ENCODE assay signal across 8 cellular contexts in the genomic region with DNA sequence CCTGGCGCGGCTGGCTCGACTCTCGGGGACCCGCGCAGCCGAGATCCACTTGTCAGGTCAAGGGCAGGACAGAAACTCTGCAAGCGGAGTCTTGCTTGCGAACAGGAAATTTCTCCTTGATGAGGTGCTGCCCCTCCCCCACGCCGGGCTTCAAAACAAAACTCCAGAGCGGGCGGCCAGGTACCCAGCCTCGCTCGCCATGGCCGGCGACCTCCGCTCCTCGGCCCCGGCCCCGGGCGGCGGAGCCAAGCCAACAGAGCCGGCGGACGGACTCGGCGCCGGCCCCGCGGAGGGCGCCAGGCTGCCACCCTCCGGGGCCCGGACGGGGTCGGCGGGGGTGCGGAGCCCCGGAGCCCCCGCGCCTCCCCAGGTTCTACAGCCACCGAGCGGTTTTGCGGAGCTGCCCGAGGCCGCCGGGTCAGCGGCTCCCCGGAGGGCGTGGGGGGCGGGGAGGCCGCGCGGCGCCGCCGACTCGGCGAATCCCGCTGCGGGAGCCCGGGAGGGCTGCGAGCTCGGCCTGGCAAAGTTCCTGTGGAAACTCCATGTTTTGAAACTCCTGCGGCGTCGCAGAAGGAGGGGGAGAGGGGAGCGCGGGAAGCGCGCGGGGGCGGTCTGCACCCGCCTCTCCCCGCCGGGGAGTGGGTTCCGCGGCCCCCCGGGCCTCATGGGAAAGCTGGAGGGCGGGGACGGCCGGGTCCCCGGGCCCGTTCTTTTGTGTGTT. TPM values are rescaled to one million over a fixed set of nuclear protein-coding genes. Genes with fewer than 3 reads are reported as not detected.
DNase-seq lines count a peak whose midpoint lies in the region; ATAC-seq lines count a peak whose summit lies in the region.

No MANE protein-coding gene starts in this region.

- H3K36me3 ChIP-seq in adipocyte (ENCODE audit: control insufficient read depth, insufficient read depth, low read length, severe bottlenecking) (no peaks in the 10 kb centered on the region), iPS-18a (ENCODE audit: control insufficient read depth, low read depth, low read length) (no peaks in the 10 kb centered on the region), skeletal muscle satellite cell (ENCODE audit: insufficient read depth, low read length) (no peaks in the 10 kb centered on the region)

- peak overlapping the region; percentile 90 for H3K4me2 ChIP-seq in skeletal muscle satellite cell (ENCODE audit: low read length)

- ATAC-seq in HG03108 (IDR thresholded peaks at IDR 0.05; ENCODE audit: unreplicated experiment) (no peak), HG02571 (IDR thresholded peaks at IDR 0.05; ENCODE audit: unreplicated experiment) (no peak)

- H3K27me3 ChIP-seq in adipocyte (replicated peaks; ENCODE audit: control insufficient read depth, insufficient read depth, low read length) (peaks cover 5% of the 10 kb centered on the region), iPS-18a (ENCODE audit: control insufficient read depth, insufficient read depth, low read length) (peaks cover 68% of the 10 kb centered on the region), skeletal muscle satellite cell (ENCODE audit: control insufficient read depth, insufficient read depth, low read length) (peaks cover 17% of the 10 kb centered on the region)

- peak overlapping the region; percentile 74 for H3K9ac ChIP-seq in adipocyte (ENCODE audit: low read length)
- peak overlapping the region; percentile 50 for H3K9ac ChIP-seq in iPS-18a (ENCODE audit: low read length)
- peak overlapping the region; percentile 79 for H3K9ac ChIP-seq in skeletal muscle satellite cell (ENCODE audit: low read depth, low read length)

- H3K4me1 ChIP-seq in adipocyte (ENCODE audit: control insufficient read depth, insufficient read depth, low read length): peaks cover 24% of the 10 kb centered on the region
- peaks cover 12% of the 10 kb centered on the region for H3K4me1 ChIP-seq in iPS-18a (ENCODE audit: control insufficient read depth, low read depth, low read length)
- peaks cover 32% of the 10 kb centered on the region for H3K4me1 ChIP-seq in skeletal muscle satellite cell (ENCODE audit: control insufficient read depth, insufficient read depth, low read length)

- DNase-seq in NCI-H1105 (lab: John Stamatoyannopoulos, UW) (peak; percentile 65), NCI-H1105 treated with DMSO at 0.1 percent for 48 hours (lab: John Stamatoyannopoulos, UW) (no peak), M059J (ENCODE audit: low read depth) (peak; percentile 72), adipocyte (ENCODE audit: low read depth) (peak; percentile 76)

- H3K27ac ChIP-seq in iPS-18a (ENCODE audit: low read length): no peak overlapping the region

- H3K9me3 ChIP-seq in adipocyte (ENCODE audit: control insufficient read depth, low read length) (no peaks in the 10 kb centered on the region), iPS-18a (ENCODE audit: control insufficient read depth, low read depth, low read length) (no peaks in the 10 kb centered on the region), skeletal muscle satellite cell (replicated peaks; ENCODE audit: low read length) (no peaks in the 10 kb centered on the region)

- H3K4me3 ChIP-seq in adipocyte (ENCODE audit: low read length) (peak overlapping the region; percentile 77), iPS-18a (ENCODE audit: low read length) (peak overlapping the region; percentile 81), skeletal muscle satellite cell (ENCODE audit: low read length) (peak overlapping the region; percentile 74)

RNA-seq across cellular contexts. Expression of a gene that starts 11.7 kb away (rescaled TPM):
- 35.5 and 50.6 TPM in 2 replicates for total RNA-seq in M059J (2014; rRNA removed; shearing (Covaris generic))
- 5.6 and 7.0 TPM in 2 replicates for total RNA-seq in skeletal muscle satellite cell (2012; rRNA removed)
